In genomic region chr9:81479573-81479972, GRCh38 we compare ENCODE assay signal across 19 cellular contexts.
DNase-seq lines count a peak whose midpoint lies in the region; ATAC-seq and TF ChIP-seq lines count a peak whose summit lies in the region.
"Had no signal": no experiment of that assay in that cellular context is flagged by ENCODE, and none has a peak within 500 bp of the region (broad histone marks: within the 10 kb centered on the region; RNA-seq: fewer than 3 reads in every experiment).

No MANE protein-coding gene starts in this region.

- POLR2A ChIA-PET in IMR-90 (lab: Charles Lee; ENCODE audit: unreplicated experiment): no interaction called here

- DNase-seq in DMS79 (lab: John Stamatoyannopoulos, UW) (peak; percentile 9), IMR-90 (no peak), NCI-H510A (lab: John Stamatoyannopoulos, UW) (peak; percentile 15), left kidney (ENCODE audit: low read depth, low spot score) (peak; percentile 56), islet precursor cell (no peak), cerebellar nuclear complex (lab: John Stamatoyannopoulos, UW) (no peak), testis (no peak)
- DNase-seq in activated T-cell treated with anti-CD3 and anti-CD28 coated beads, Interleukin-2, amount 50 U/mL, for 24 hours: no peak
- DNase-seq: CD4-positive, alpha-beta T cell; HFFc6; NCI-H1930; NCI-H345; NCI-H748 treated with DMSO at 0.1 percent for 48 hours; NK-92 treated with Interleukin-12 subunit alpha and Interleukin-12 subunit beta, amount 100 ng/mL, for 24 hours; Right ventricle myocardium superior; SK-N-SH; T-cell had no signal

- H3K4ac ChIP-seq in IMR-90 (ENCODE audit: low read depth, low read length): no peak overlapping the region

- H2BK120ac ChIP-seq in IMR-90 (ENCODE audit: low read depth, low read length): no peak overlapping the region

- no CpG with 5 or more reads among the region's 2 CpGs for WGBS in IMR-90 (ENCODE audit: extremely low coverage in 2 of 2, insufficient read length in 1 of 2), 2 experiments
- 82 to 89% methylated on average over 2 of the region's 2 CpGs for WGBS in testis, 2 donors

- BruUV-seq in IMR-90 (replicated peaks; lab: Mats Ljungman, UMichigan): no TSS peak

- H2AFZ ChIP-seq in IMR-90 (replicated peaks; ENCODE audit: low read length, poor library complexity): no peak overlapping the region

- no peaks in the 10 kb centered on the region for H3K36me3 ChIP-seq in IMR-90 (ENCODE audit: control insufficient read depth, insufficient read depth, low read length)
- H3K36me3 ChIP-seq in testis (ENCODE audit: low read depth, missing control alignments): no peaks in the 10 kb centered on the region

- no peak overlapping the region for H2BK15ac ChIP-seq in IMR-90 (ENCODE audit: low read depth, low read length)

- in situ Hi-C loops in IMR-90 (cut with MboI; ENCODE audit: low sequenced_read_pairs): no loop called here

- H3K14ac ChIP-seq in IMR-90 (replicated peaks; ENCODE audit: low read depth, low read length): no peak overlapping the region

- H2BK5ac ChIP-seq in IMR-90 (ENCODE audit: low read depth, low read length, poor library complexity, severe bottlenecking): no peak overlapping the region

- CTCF ChIA-PET in IMR-90 (lab: Yijun Ruan, JAX): no interaction called here

- H3K27ac Mint-ChIP-seq in activated T-cell treated with anti-CD3 and anti-CD28 coated beads, Interleukin-2, amount 50 U/mL, for 24 hours: no peak overlapping the region
- H3K27ac Mint-ChIP-seq: CD4-positive, alpha-beta T cell; HFFc6; T-cell had no signal

- H2AK5ac ChIP-seq in IMR-90 (ENCODE audit: low read depth, low read length): 0 out of 2 replicates have a peak overlapping the region, but pooled peaks have one; percentile 4

- H3K36me3 Mint-ChIP-seq in activated T-cell treated with anti-CD3 and anti-CD28 coated beads, Interleukin-2, amount 50 U/mL, for 24 hours (ENCODE audit: low read depth): no peaks in the 10 kb centered on the region
- H3K36me3 Mint-ChIP-seq: T-cell had no signal

- no peaks in the 10 kb centered on the region for H3K9me1 ChIP-seq in IMR-90 (ENCODE audit: insufficient read depth, low read length)

- no peak for TF ChIP-seq RAD21 in IMR-90 (IDR thresholded peaks at IDR 0.05; ENCODE audit: low read length)

- no peak overlapping the region for H4K91ac ChIP-seq in IMR-90 (ENCODE audit: insufficient read depth, low read depth, low read length)

- no peaks in the 10 kb centered on the region for H3K27me3 Mint-ChIP-seq in activated T-cell treated with anti-CD3 and anti-CD28 coated beads, Interleukin-2, amount 50 U/mL, for 24 hours
- H3K27me3 Mint-ChIP-seq: CD4-positive, alpha-beta T cell had no signal

- peaks cover 4% of the 10 kb centered on the region for H3K9me3 Mint-ChIP-seq in activated T-cell treated with anti-CD3 and anti-CD28 coated beads, Interleukin-2, amount 50 U/mL, for 24 hours
- H3K9me3 Mint-ChIP-seq: HFFc6 had no signal

- no peaks in the 10 kb centered on the region for H3K79me1 ChIP-seq in IMR-90 (ENCODE audit: low read depth in 1 of 2, low read length in 2 of 2)

- TF ChIP-seq POLR2A in IMR-90 (IDR thresholded peaks at IDR 0.05; ENCODE audit: low read depth, low read length) (no peak), testis (IDR thresholded peaks at IDR 0.05) (no peak)

- TF ChIP-seq CTCF in IMR-90 (conservative IDR thresholded peaks at IDR 0.05; ENCODE audit: low read depth, low read length) (no peak), testis (IDR thresholded peaks at IDR 0.05) (no peak)

- H3K4me3 ChIP-seq in IMR-90 (ENCODE audit: insufficient read depth, low read depth, low read length): no peak overlapping the region
- no peak overlapping the region for H3K4me3 ChIP-seq in testis
- H3K4me3 ChIP-seq: A549 had no signal

- intact Hi-C loops in IMR-90 (cut with micrococcal nuclease) (loop anchor here (1.0 kb wide), 1 partner anchor 9 kb away; no protein-coding TSS in a partner anchor), testis (cut with DNase I; ENCODE audit: low total_unique reads) (no loop called here)

- H3K27me3 ChIP-seq in IMR-90 (ENCODE audit: control insufficient read depth, insufficient read depth, low read length) (no peaks in the 10 kb centered on the region), testis (no peaks in the 10 kb centered on the region)

- H3K4me1 Mint-ChIP-seq in activated T-cell treated with anti-CD3 and anti-CD28 coated beads, Interleukin-2, amount 50 U/mL, for 24 hours (ENCODE audit: low read depth): no peaks in the 10 kb centered on the region
- H3K4me1 Mint-ChIP-seq: T-cell had no signal

- no peak overlapping the region for H3K56ac ChIP-seq in IMR-90 (ENCODE audit: extremely low read depth, insufficient read depth, low read length)

- no peak overlapping the region for H4K8ac ChIP-seq in IMR-90 (ENCODE audit: low read depth in 2 of 2, low read length in 2 of 2)

- H2AK9ac ChIP-seq in IMR-90 (replicated peaks; ENCODE audit: low read depth, low read length, poor library complexity): no peak overlapping the region

- dilution Hi-C loops in IMR-90 (cut with HindIII; ENCODE audit: low sequenced_read_pairs, unreplicated experiment): no loop called here

- H3K4me1 ChIP-seq in IMR-90 (ENCODE audit: control insufficient read depth, insufficient read depth, low read length): peaks cover 3% of the 10 kb centered on the region; the same call in 1 of the 2 replicates
- H3K4me1 ChIP-seq in testis: no peaks in the 10 kb centered on the region
- H3K4me1 ChIP-seq: A549 had no signal

- no peak for ATAC-seq in IMR-90 (ENCODE audit: low read depth)
- ATAC-seq: A549, T-cell had no signal

- no peak overlapping the region for H3K4me3 Mint-ChIP-seq in activated T-cell treated with anti-CD3 and anti-CD28 coated beads, Interleukin-2, amount 50 U/mL, for 24 hours
- H3K4me3 Mint-ChIP-seq: CD4-positive, alpha-beta T cell; HFFc6; T-cell had no signal

- H2BK20ac ChIP-seq in IMR-90 (ENCODE audit: low read depth, low read length): no peak overlapping the region

- H3K4me2 ChIP-seq in IMR-90 (ENCODE audit: low read depth, low read length): no peak overlapping the region
- H3K4me2 ChIP-seq: A549, KMS-11, SK-N-SH had no signal

- no peaks in the 10 kb centered on the region for H3K9me3 ChIP-seq in IMR-90 (ENCODE audit: control insufficient read depth, insufficient read depth, low read length)
- H3K9me3 ChIP-seq in testis: no peaks in the 10 kb centered on the region
- H3K9me3 ChIP-seq: A549, SK-N-SH had no signal

- no peak overlapping the region for H3K9ac ChIP-seq in IMR-90 (ENCODE audit: low read depth, low read length)
- H3K9ac ChIP-seq: KMS-11, SK-N-SH had no signal

- no peak overlapping the region for H4K5ac ChIP-seq in IMR-90 (ENCODE audit: low read depth, low read length)

- H3K18ac ChIP-seq in IMR-90 (ENCODE audit: low read depth, low read length): no peak overlapping the region

- H3K27ac ChIP-seq in IMR-90 (ENCODE audit: insufficient read depth, low read length) (no peak overlapping the region), testis (no peak overlapping the region)
- H3K27ac ChIP-seq: A549, KMS-11 had no signal

- no peak overlapping the region for H3K23ac ChIP-seq in IMR-90 (ENCODE audit: low read depth, low read length)

- H4K20me1 ChIP-seq in IMR-90 (ENCODE audit: insufficient read depth, low read length): no peaks in the 10 kb centered on the region

TF ChIP-seq in IMR-90, 13 proteins besides CTCF, POLR2A, EP300 and RAD21:
- no peak for TF ChIP-seq MAZ (IDR thresholded peaks at IDR 0.05; ENCODE audit: borderline replicate concordance, low read depth, low read length)
- no peak for TF ChIP-seq RFX5 (IDR thresholded peaks at IDR 0.05; ENCODE audit: low read depth, low read length)
- no peak for TF ChIP-seq BHLHE40 (IDR thresholded peaks at IDR 0.05; ENCODE audit: low read depth, low read length)
- TF ChIP-seq CHD1 (IDR thresholded peaks at IDR 0.05; ENCODE audit: low read depth, low read length): no peak
- no peak for TF ChIP-seq MXI1 (IDR thresholded peaks at IDR 0.05; ENCODE audit: borderline replicate concordance, low read depth, low read length)
- TF ChIP-seq MAFK (IDR thresholded peaks at IDR 0.05; ENCODE audit: low read depth, low read length): no peak
- no peak for TF ChIP-seq SMC3 (IDR thresholded peaks at IDR 0.05; ENCODE audit: low read depth, low read length)
- TF ChIP-seq NFE2L2 (IDR thresholded peaks at IDR 0.05; ENCODE audit: low read depth, low read length): no peak
- TF ChIP-seq RCOR1 (IDR thresholded peaks at IDR 0.05; ENCODE audit: insufficient replicate concordance, low read length): no peak
- TF ChIP-seq CEBPB (IDR thresholded peaks at IDR 0.05; ENCODE audit: low read depth, low read length): no peak
- TF ChIP-seq FOS (IDR thresholded peaks at IDR 0.05; ENCODE audit: low read depth, low read length): no peak
- TF ChIP-seq ELK1 (IDR thresholded peaks at IDR 0.05; ENCODE audit: borderline replicate concordance, low read depth, low read length): no peak
- TF ChIP-seq USF2 (IDR thresholded peaks at IDR 0.05; ENCODE audit: low read depth, low read length): no peak

Comparison
In these comparisons a context has a peak if more than half of its experiments do, and no peak if none do; other contexts are left out.
1. DNase-seq: peak in DMS79 (single experiment), NCI-H510A (single experiment) and left kidney (single experiment); none in IMR-90 (single experiment), islet precursor cell (single experiment), cerebellar nuclear complex (0 of 2), testis (single experiment) and activated T-cell treated with anti-CD3 and anti-CD28 coated beads, Interleukin-2, amount 50 U/mL, for 24 hours (single experiment).